1 cellular context compared by ENCODE assay signal in the genomic region with DNA sequence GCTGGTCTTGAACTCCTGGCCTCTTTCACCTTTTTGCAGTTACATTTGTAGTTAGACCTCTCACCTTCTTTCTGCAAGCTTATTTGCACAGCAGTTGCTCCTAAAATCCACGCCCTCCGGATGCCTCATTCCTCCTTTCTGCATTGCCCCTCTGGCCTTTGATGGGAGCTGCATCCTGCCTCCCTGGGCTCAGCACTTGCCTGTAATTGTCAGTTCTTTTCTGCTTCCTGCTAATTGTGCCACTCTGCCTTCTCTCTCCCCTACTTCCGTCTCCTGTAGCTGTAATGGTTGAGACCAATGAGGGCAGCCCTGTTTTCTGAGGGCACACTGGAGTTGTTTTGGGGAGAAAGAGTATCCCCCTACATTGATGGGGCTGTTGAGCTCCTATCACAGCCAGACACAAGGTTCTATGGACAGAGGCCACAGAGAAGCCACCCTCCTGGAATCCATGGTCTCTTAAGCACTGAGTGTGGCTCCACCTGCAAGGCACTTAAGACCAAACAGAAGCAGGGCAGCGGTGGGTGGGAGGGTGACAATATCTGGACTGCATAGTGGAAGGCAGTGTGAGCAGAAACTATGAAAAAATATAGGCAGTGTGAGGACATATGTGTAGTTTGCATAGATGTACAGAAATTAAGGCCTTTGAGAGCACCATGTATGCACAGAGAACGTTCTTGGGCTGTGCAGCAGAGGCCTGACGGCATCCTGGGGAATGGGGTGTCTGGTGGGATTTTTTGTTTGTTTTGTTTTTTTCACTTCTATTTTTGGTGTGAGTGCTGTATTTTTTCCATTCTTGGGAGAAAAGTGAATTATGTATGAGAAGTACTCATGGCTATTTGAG.
TF ChIP-seq lines count a peak whose summit lies in the region.

No MANE protein-coding gene starts in this region.

TF ChIP-seq in H1, 55 proteins besides CTCF, POLR2A, EP300 and RAD21:
- TF ChIP-seq EZH2 (IDR thresholded peaks at IDR 0.05; ENCODE audit: low read depth, low read length, severe bottlenecking) = no peak
TF ChIP-seq in H1: peak in this region for 0.
